In genomic region chr7:76063525-76063924, GRCh38 we compare ENCODE assay signal across 16 cellular contexts. TPM values are rescaled to one million over a fixed set of nuclear protein-coding genes. Genes with fewer than 3 reads are reported as not detected.
DNase-seq lines count a peak whose midpoint lies in the region; ATAC-seq, FAIRE-seq and TF ChIP-seq lines count a peak whose summit lies in the region.
"Had no signal": no experiment of that assay in that cellular context is flagged by ENCODE, and none has a peak within 500 bp of the region (broad histone marks: within the 10 kb centered on the region; RNA-seq: fewer than 3 reads in every experiment).

No MANE protein-coding gene starts in this region.

- H3K36me3 ChIP-seq in left ventricle myocardium inferior, result peaks cover 91% of the 10 kb centered on the region

- peaks cover 62% of the 10 kb centered on the region for H3K36me3 Mint-ChIP-seq in activated CD8-positive, alpha-beta T cell treated with anti-CD3 and anti-CD28 coated beads, Interleukin-2, amount 10 ng/mL, durations not matched to agents 7 days and 5 days (ENCODE audit: low read depth)
- H3K36me3 Mint-ChIP-seq in activated CD8-positive, alpha-beta T cell treated with anti-CD3 and anti-CD28 coated beads for 36 hours (ENCODE audit: low read depth), result peaks cover 52% of the 10 kb centered on the region

- no peak for TF ChIP-seq CTCF in activated CD8-positive, alpha-beta T cell treated with anti-CD3 and anti-CD28 coated beads for 36 hours (IDR thresholded peaks at IDR 0.05)
- no peak for TF ChIP-seq CTCF in left ventricle myocardium inferior (IDR thresholded peaks at IDR 0.05; ENCODE audit: borderline replicate concordance)

- H3K4me3 Mint-ChIP-seq in activated CD8-positive, alpha-beta T cell treated with anti-CD3 and anti-CD28 coated beads, Interleukin-2, amount 10 ng/mL, durations not matched to agents 7 days and 5 days, result no peak overlapping the region
- H3K4me3 Mint-ChIP-seq in activated CD8-positive, alpha-beta T cell treated with anti-CD3 and anti-CD28 coated beads for 36 hours, result no peak overlapping the region
- H3K4me3 Mint-ChIP-seq: activated CD4-positive, alpha-beta T cell treated with anti-CD3 and anti-CD28 coated beads for 36 hours; stimulated activated effector memory CD8-positive, alpha-beta T cell treated with anti-CD3 and anti-CD28 coated beads, Interleukin-12 subunit alpha, Interleukin-12 subunit beta, amount 100 ng/mL, for 72 hours; T-helper 17 cell had no signal

- H3K4me3 ChIP-seq in left ventricle myocardium inferior, result no peak overlapping the region
- H3K4me3 ChIP-seq: psoas muscle had no signal

- POLR2A ChIA-PET in activated CD8-positive, alpha-beta T cell treated with anti-CD3 and anti-CD28 coated beads, Interleukin-2, amount 10 ng/mL, durations not matched to agents 7 days and 5 days (lab: Charles Lee), result no interaction called here
- POLR2A ChIA-PET in activated CD8-positive, alpha-beta T cell treated with anti-CD3 and anti-CD28 coated beads for 36 hours (lab: Charles Lee), result interaction anchor here (1.4 kb wide), 1 partner anchor 10 kb away, joined by 3 read pairs; no protein-coding TSS in a partner anchor

- H3K4me1 Mint-ChIP-seq in activated CD8-positive, alpha-beta T cell treated with anti-CD3 and anti-CD28 coated beads, Interleukin-2, amount 10 ng/mL, durations not matched to agents 7 days and 5 days (ENCODE audit: low read depth), result no peaks in the 10 kb centered on the region
- peaks cover 12% of the 10 kb centered on the region for H3K4me1 Mint-ChIP-seq in activated CD8-positive, alpha-beta T cell treated with anti-CD3 and anti-CD28 coated beads for 36 hours (ENCODE audit: low read depth)

- peak overlapping the region; percentile 34 for H3K27ac Mint-ChIP-seq in activated CD8-positive, alpha-beta T cell treated with anti-CD3 and anti-CD28 coated beads, Interleukin-2, amount 10 ng/mL, durations not matched to agents 7 days and 5 days
- no peak overlapping the region for H3K27ac Mint-ChIP-seq in activated CD8-positive, alpha-beta T cell treated with anti-CD3 and anti-CD28 coated beads for 36 hours
- H3K27ac Mint-ChIP-seq: activated CD4-positive, alpha-beta T cell treated with anti-CD3 and anti-CD28 coated beads for 36 hours; stimulated activated effector memory CD8-positive, alpha-beta T cell treated with anti-CD3 and anti-CD28 coated beads, Interleukin-12 subunit alpha, Interleukin-12 subunit beta, amount 100 ng/mL, for 72 hours; T-helper 17 cell had no signal

- H3K9me3 Mint-ChIP-seq in activated CD8-positive, alpha-beta T cell treated with anti-CD3 and anti-CD28 coated beads, Interleukin-2, amount 10 ng/mL, durations not matched to agents 7 days and 5 days (ENCODE audit: insufficient read depth), result no peaks in the 10 kb centered on the region
- H3K9me3 Mint-ChIP-seq in activated CD8-positive, alpha-beta T cell treated with anti-CD3 and anti-CD28 coated beads for 36 hours, result no peaks in the 10 kb centered on the region
- H3K9me3 Mint-ChIP-seq: stimulated activated effector memory CD8-positive, alpha-beta T cell treated with anti-CD3 and anti-CD28 coated beads, Interleukin-12 subunit alpha, Interleukin-12 subunit beta, amount 100 ng/mL, for 72 hours had no signal

- no peak for TF ChIP-seq POLR2A in GM18505 (IDR thresholded peaks at IDR 0.05; ENCODE audit: borderline replicate concordance, extremely low read depth, insufficient read depth, insufficient read length)

- no peaks in the 10 kb centered on the region for H3K27me3 ChIP-seq in left ventricle myocardium inferior (ENCODE audit: low read depth)

- no peak for DNase-seq in activated CD8-positive, alpha-beta T cell treated with anti-CD3 and anti-CD28 coated beads, Interleukin-2, amount 10 ng/mL, durations not matched to agents 7 days and 5 days
- DNase-seq in activated CD8-positive, alpha-beta T cell treated with anti-CD3 and anti-CD28 coated beads for 36 hours, result no peak
- DNase-seq in NCI-H69 (lab: John Stamatoyannopoulos, UW) (peak; percentile 57), left ventricle myocardium inferior (peak; percentile 67), urothelium cell line (ENCODE audit: low spot score) (peak; percentile 22)
- DNase-seq: activated CD4-positive, alpha-beta T cell treated with anti-CD3 and anti-CD28 coated beads for 36 hours; dermis blood vessel endothelial cell; GF-D8; NCI-H1092 treated with DMSO at 0.1 percent for 48 hours; OCI-M1; psoas muscle; T-helper 17 cell had no signal

- H3K9me3 ChIP-seq in left ventricle myocardium inferior (replicated peaks), result no peaks in the 10 kb centered on the region
- H3K9me3 ChIP-seq: psoas muscle had no signal

- intact Hi-C loops in activated CD8-positive, alpha-beta T cell treated with anti-CD3 and anti-CD28 coated beads for 36 hours (cut with micrococcal nuclease), result no loop called here
- intact Hi-C loops in left ventricle myocardium inferior (cut with micrococcal nuclease), result no loop called here

- no peaks in the 10 kb centered on the region for H3K27me3 Mint-ChIP-seq in activated CD8-positive, alpha-beta T cell treated with anti-CD3 and anti-CD28 coated beads, Interleukin-2, amount 10 ng/mL, durations not matched to agents 7 days and 5 days (ENCODE audit: low read depth)
- no peaks in the 10 kb centered on the region for H3K27me3 Mint-ChIP-seq in activated CD8-positive, alpha-beta T cell treated with anti-CD3 and anti-CD28 coated beads for 36 hours
- H3K27me3 Mint-ChIP-seq: activated CD4-positive, alpha-beta T cell treated with anti-CD3 and anti-CD28 coated beads for 36 hours; T-helper 17 cell had no signal

- H3K27ac ChIP-seq in left ventricle myocardium inferior (replicated peaks), result peak overlapping the region; percentile 49
- H3K27ac ChIP-seq: psoas muscle had no signal

- no peak for ATAC-seq in activated CD8-positive, alpha-beta T cell treated with anti-CD3 and anti-CD28 coated beads, Interleukin-2, amount 10 ng/mL, durations not matched to agents 7 days and 5 days
- no peak for ATAC-seq in activated CD8-positive, alpha-beta T cell treated with anti-CD3 and anti-CD28 coated beads for 36 hours
- ATAC-seq in GM18505 (IDR thresholded peaks at IDR 0.05; ENCODE audit: unreplicated experiment) (no peak), GM18867 (IDR thresholded peaks at IDR 0.05; ENCODE audit: unreplicated experiment) (no peak), HG02852 (IDR thresholded peaks at IDR 0.05; ENCODE audit: unreplicated experiment) (no peak)
- ATAC-seq: activated CD4-positive, alpha-beta T cell treated with anti-CD3 and anti-CD28 coated beads for 36 hours; psoas muscle; stimulated activated effector memory CD8-positive, alpha-beta T cell treated with anti-CD3 and anti-CD28 coated beads, Interleukin-12 subunit alpha, Interleukin-12 subunit beta, amount 100 ng/mL, for 72 hours; T-helper 17 cell had no signal

- no peak for FAIRE-seq in urothelium cell line (lab: Jason Lieb, UNC)

- CTCF ChIA-PET in activated CD8-positive, alpha-beta T cell treated with anti-CD3 and anti-CD28 coated beads, Interleukin-2, amount 10 ng/mL, durations not matched to agents 7 days and 5 days (lab: Charles Lee), result no interaction called here
- CTCF ChIA-PET in activated CD8-positive, alpha-beta T cell treated with anti-CD3 and anti-CD28 coated beads for 36 hours (lab: Charles Lee), result no interaction called here

- H3K4me1 ChIP-seq in left ventricle myocardium inferior, result peaks cover 74% of the 10 kb centered on the region

RNA-seq across cellular contexts. Expression of gene MDH2, which starts 15.6 kb away (rescaled TPM):
- total RNA-seq in activated CD8-positive, alpha-beta T cell treated with anti-CD3 and anti-CD28 coated beads, Interleukin-2, amount 10 ng/mL, durations not matched to agents 7 days and 5 days, result 100 to 1,000 TPM; 148 to 166 TPM
- total RNA-seq in activated CD8-positive, alpha-beta T cell treated with anti-CD3 and anti-CD28 coated beads for 36 hours, result 100 to 1,000 TPM; 278 to 292 TPM
- total RNA-seq in left ventricle myocardium inferior, result 507 TPM

RNA-seq across cellular contexts. Expression of gene STYXL1, which starts 15.7 kb away (rescaled TPM):
- total RNA-seq in activated CD8-positive, alpha-beta T cell treated with anti-CD3 and anti-CD28 coated beads, Interleukin-2, amount 10 ng/mL, durations not matched to agents 7 days and 5 days, result 10 to 100 TPM; 27.2 to 28.2 TPM
- 10 to 100 TPM; 25.9 to 26.9 TPM for total RNA-seq in activated CD8-positive, alpha-beta T cell treated with anti-CD3 and anti-CD28 coated beads for 36 hours
- 22.2 TPM for total RNA-seq in left ventricle myocardium inferior

Comparison
In these comparisons a context has a peak if more than half of its experiments do, and no peak if none do; other contexts are left out.
1. DNase-seq: peak in NCI-H69 (single experiment), left ventricle myocardium inferior (single experiment) and urothelium cell line (single experiment); none in activated CD8-positive, alpha-beta T cell treated with anti-CD3 and anti-CD28 coated beads, Interleukin-2, amount 10 ng/mL, durations not matched to agents 7 days and 5 days (single experiment) and activated CD8-positive, alpha-beta T cell treated with anti-CD3 and anti-CD28 coated beads for 36 hours (single experiment).